1 cellular context compared by ENCODE assay signal in the genomic region with DNA sequence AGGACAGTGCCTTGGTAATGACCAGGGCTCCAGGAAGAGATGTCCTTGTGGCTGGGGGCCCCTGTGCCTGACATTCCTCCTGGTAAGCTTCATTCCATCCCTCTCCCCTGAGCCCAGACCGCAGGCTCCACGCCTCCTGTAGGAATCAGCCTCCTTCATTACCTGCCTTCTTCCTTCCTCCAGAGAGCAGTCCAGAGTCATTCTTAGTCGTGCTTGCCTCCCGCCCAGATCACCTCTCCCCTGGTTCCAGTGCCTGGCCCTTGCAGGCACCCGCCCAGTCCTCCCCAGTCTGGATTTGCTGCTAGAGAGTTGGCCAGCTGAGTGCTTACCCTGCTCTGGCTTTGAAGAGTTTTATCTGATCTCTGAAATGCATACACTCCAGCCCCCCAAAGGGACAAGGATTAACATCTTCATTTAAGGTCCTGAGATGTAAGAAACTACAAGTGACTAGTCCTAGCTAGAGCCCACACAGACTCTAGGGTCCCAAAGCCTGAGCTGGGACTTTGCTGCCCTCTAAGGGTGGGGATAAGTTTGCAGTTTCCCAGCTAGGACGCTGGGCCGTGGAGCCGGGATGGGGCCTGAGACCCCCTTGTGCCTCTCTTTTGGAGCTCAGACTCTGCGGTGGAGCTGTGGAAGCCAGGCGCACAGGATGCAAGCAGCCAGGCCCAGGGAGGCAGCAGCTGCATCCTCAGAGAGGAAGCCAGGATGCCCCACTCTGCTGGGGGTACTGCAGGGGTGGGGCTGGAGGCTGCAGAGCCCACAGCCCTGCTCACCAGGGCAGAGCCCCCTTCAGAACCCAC.
TF ChIP-seq lines count a peak whose summit lies in the region.

No MANE protein-coding gene starts in this region.

TF ChIP-seq in IMR-90, 13 proteins besides CTCF, POLR2A, EP300 and RAD21:
- peak; percentile 49 for TF ChIP-seq SMC3 (IDR thresholded peaks at IDR 0.05; ENCODE audit: low read depth, low read length)
- TF ChIP-seq RCOR1 (IDR thresholded peaks at IDR 0.05; ENCODE audit: insufficient replicate concordance, low read length): no peak
